In genomic region chr6:105207524-105208269, GRCh38 we compare ENCODE assay signal across 23 cellular contexts. TPM values are rescaled to one million over a fixed set of nuclear protein-coding genes. Genes with fewer than 3 reads are reported as not detected.
DNase-seq lines count a peak whose midpoint lies in the region; ATAC-seq, FAIRE-seq and TF ChIP-seq lines count a peak whose summit lies in the region.
"Had no signal": no experiment of that assay in that cellular context is flagged by ENCODE, and none has a peak within 500 bp of the region (broad histone marks: within the 10 kb centered on the region; RNA-seq: fewer than 3 reads in every experiment).

No MANE protein-coding gene starts in this region.

- H3K27me3 Mint-ChIP-seq in astrocyte (ENCODE audit: low read depth, unreplicated experiment): no peaks in the 10 kb centered on the region

- ATAC-seq in HG02970 (IDR thresholded peaks at IDR 0.05; ENCODE audit: low FRiP score, unreplicated experiment): no peak
- ATAC-seq: K562; natural killer cell treated with Interleukin-12 subunit alpha and Interleukin-12 subunit beta and Interleukin-15 and Interleukin-18, amount 100 ng/mL, for 72 hours; stimulated activated effector memory CD8-positive, alpha-beta T cell treated with anti-CD3 and anti-CD28 coated beads, Interleukin-12 subunit alpha, Interleukin-12 subunit beta, amount 100 ng/mL, for 72 hours had no signal

- no peak overlapping the region for H3K27ac ChIP-seq in astrocyte (ENCODE audit: low read depth, low read length)
- H3K27ac ChIP-seq in prostate gland: no peak overlapping the region
- H3K27ac ChIP-seq: dorsolateral prefrontal cortex, parathyroid adenoma, suprapubic skin, uterus had no signal

- H3K9me3 ChIP-seq in astrocyte (ENCODE audit: insufficient read depth, low read depth, low read length): no peaks in the 10 kb centered on the region
- H3K9me3 ChIP-seq in prostate gland: no peaks in the 10 kb centered on the region
- H3K9me3 ChIP-seq: BLaER1 treated with 17β-estradiol and CSF1 and Interleukin-3, amounts not matched to agents 10 nM and 100 nM; suprapubic skin; uterus had no signal

- H3K4me1 ChIP-seq in astrocyte (ENCODE audit: insufficient read depth, low read length) (peaks cover 20% of the 10 kb centered on the region), prostate gland (replicated peaks) (no peaks in the 10 kb centered on the region)
- H3K4me1 ChIP-seq: parathyroid adenoma, suprapubic skin, uterus had no signal

- TF ChIP-seq POLR2A in prostate gland (IDR thresholded peaks at IDR 0.05): no peak

- 98% methylated on average over 6 of the region's 6 CpGs for WGBS in prostate gland

- no peaks in the 10 kb centered on the region for H3K36me3 ChIP-seq in astrocyte (ENCODE audit: insufficient read depth, low read length)
- no peaks in the 10 kb centered on the region for H3K36me3 ChIP-seq in prostate gland
- H3K36me3 ChIP-seq: BLaER1 treated with 17β-estradiol and CSF1 and Interleukin-3, amounts not matched to agents 10 nM and 100 nM; suprapubic skin; uterus had no signal

- FAIRE-seq in astrocyte (lab: Jason Lieb, UNC): no peak
- FAIRE-seq: K562 had no signal

- no peak overlapping the region for H3K27ac Mint-ChIP-seq in astrocyte (ENCODE audit: unreplicated experiment)
- H3K27ac Mint-ChIP-seq: mesothelial cell of epicardium; natural killer cell treated with Interleukin-12 subunit alpha and Interleukin-12 subunit beta and Interleukin-15 and Interleukin-18, amount 100 ng/mL, for 72 hours; stimulated activated effector memory CD8-positive, alpha-beta T cell treated with anti-CD3 and anti-CD28 coated beads, Interleukin-12 subunit alpha, Interleukin-12 subunit beta, amount 100 ng/mL, for 72 hours had no signal

- H2AFZ ChIP-seq in astrocyte (ENCODE audit: low read depth, low read length): no peak overlapping the region
- H2AFZ ChIP-seq: parathyroid adenoma had no signal

- peak; percentile 47 for DNase-seq in AG10803 (ENCODE audit: low read depth)
- peak; percentile 63 for DNase-seq in LHCN-M2 (ENCODE audit: low read depth)
- peak; percentile 68 for DNase-seq in astrocyte (ENCODE audit: low read depth)
- DNase-seq in fibroblast of the aortic adventitia (ENCODE audit: low read depth): peak; percentile 36
- no peak for DNase-seq in prostate gland (ENCODE audit: low spot score)
- no peak for DNase-seq in NCI-H226
- DNase-seq in NCI-H774 (lab: John Stamatoyannopoulos, UW): no peak
- DNase-seq: activated CD8-positive, alpha-beta memory T cell treated with anti-CD3 and anti-CD28 coated beads, Interleukin-2, amount 50 U/mL, for 48 hours; dorsolateral prefrontal cortex; NCI-H1105 treated with DMSO at 0.1 percent for 48 hours; NCI-H2081 treated with DMSO at 0.1 percent for 48 hours; NCI-H510A treated with DMSO at 0.1 percent for 48 hours; SHP77; T-helper 1 cell; uterus had no signal

- no peak overlapping the region for H3K4me3 ChIP-seq in AG10803 (ENCODE audit: low read length)
- no peak overlapping the region for H3K4me3 ChIP-seq in astrocyte (ENCODE audit: insufficient read depth, low read depth, low read length)
- no peak overlapping the region for H3K4me3 ChIP-seq in fibroblast of the aortic adventitia (ENCODE audit: low read depth, low read length)
- no peak overlapping the region for H3K4me3 ChIP-seq in prostate gland
- H3K4me3 ChIP-seq: BLaER1 treated with 17β-estradiol and CSF1 and Interleukin-3, amounts not matched to agents 10 nM and 100 nM; dorsolateral prefrontal cortex; K562; suprapubic skin; uterus had no signal

- H3K9ac ChIP-seq in astrocyte (ENCODE audit: low read length): no peak overlapping the region
- H3K9ac ChIP-seq: BLaER1 treated with 17β-estradiol and CSF1 and Interleukin-3, amounts not matched to agents 10 nM and 100 nM; parathyroid adenoma had no signal

- no peaks in the 10 kb centered on the region for H4K20me1 ChIP-seq in astrocyte (ENCODE audit: insufficient read depth, low read length)
- H4K20me1 ChIP-seq: BLaER1 treated with 17β-estradiol and CSF1 and Interleukin-3, amounts not matched to agents 10 nM and 100 nM had no signal

- H3K27me3 ChIP-seq in astrocyte (ENCODE audit: insufficient read depth, low read length): no peaks in the 10 kb centered on the region
- no peaks in the 10 kb centered on the region for H3K27me3 ChIP-seq in prostate gland (replicated peaks; ENCODE audit: insufficient read depth)
- H3K27me3 ChIP-seq: BLaER1 treated with 17β-estradiol and CSF1 and Interleukin-3, amounts not matched to agents 10 nM and 100 nM; dorsolateral prefrontal cortex; suprapubic skin; uterus had no signal

- H3K4me3 Mint-ChIP-seq in astrocyte (ENCODE audit: unreplicated experiment): no peak overlapping the region
- H3K4me3 Mint-ChIP-seq: mesothelial cell of epicardium; natural killer cell treated with Interleukin-12 subunit alpha and Interleukin-12 subunit beta and Interleukin-15 and Interleukin-18, amount 100 ng/mL, for 72 hours; stimulated activated effector memory CD8-positive, alpha-beta T cell treated with anti-CD3 and anti-CD28 coated beads, Interleukin-12 subunit alpha, Interleukin-12 subunit beta, amount 100 ng/mL, for 72 hours had no signal

- H3K79me2 ChIP-seq in astrocyte (ENCODE audit: insufficient read depth, low read length): no peaks in the 10 kb centered on the region
- H3K79me2 ChIP-seq: parathyroid adenoma had no signal

- no peaks in the 10 kb centered on the region for H3K9me3 Mint-ChIP-seq in astrocyte (ENCODE audit: unreplicated experiment)
- H3K9me3 Mint-ChIP-seq: natural killer cell treated with Interleukin-12 subunit alpha and Interleukin-12 subunit beta and Interleukin-15 and Interleukin-18, amount 100 ng/mL, for 72 hours; stimulated activated effector memory CD8-positive, alpha-beta T cell treated with anti-CD3 and anti-CD28 coated beads, Interleukin-12 subunit alpha, Interleukin-12 subunit beta, amount 100 ng/mL, for 72 hours had no signal

- intact Hi-C loops in prostate gland (cut with DNase I): no loop called here

- TF ChIP-seq CTCF in AG10803 (conservative IDR thresholded peaks at IDR 0.05; ENCODE audit: low read length) (no peak), astrocyte (IDR thresholded peaks at IDR 0.05; ENCODE audit: insufficient read depth, low read depth, low read length) (no peak), fibroblast of the aortic adventitia (IDR thresholded peaks at IDR 0.05; ENCODE audit: insufficient read depth, low read length) (no peak), prostate gland (IDR thresholded peaks at IDR 0.05) (no peak)

- H3K4me2 ChIP-seq in astrocyte (ENCODE audit: low read length): no peak overlapping the region

- H3K36me3 Mint-ChIP-seq in astrocyte (ENCODE audit: low read depth, unreplicated experiment): no peaks in the 10 kb centered on the region
- H3K36me3 Mint-ChIP-seq: mesothelial cell of epicardium; natural killer cell treated with Interleukin-12 subunit alpha and Interleukin-12 subunit beta and Interleukin-15 and Interleukin-18, amount 100 ng/mL, for 72 hours; stimulated activated effector memory CD8-positive, alpha-beta T cell treated with anti-CD3 and anti-CD28 coated beads, Interleukin-12 subunit alpha, Interleukin-12 subunit beta, amount 100 ng/mL, for 72 hours had no signal

- H3K4me1 Mint-ChIP-seq in astrocyte (ENCODE audit: low read depth, unreplicated experiment): peaks cover 32% of the 10 kb centered on the region

RNA-seq across cellular contexts. Expression of gene POPDC3, which starts 27.9 kb away (rescaled TPM):
- total RNA-seq in LHCN-M2 (2014; rRNA removed): 64.8 and 77.9 TPM in 2 replicates
- 28.9 TPM for polyA plus RNA-seq in LHCN-M2 (2012)
- 8.6 and 9.1 TPM in 2 replicates for total RNA-seq in astrocyte
- 7.5 and 33.7 TPM in 2 replicates for total RNA-seq in fibroblast of the aortic adventitia (ENCODE audit: low replicate concordance)
- 1 to 10 TPM in 1 of 2 donors, not detected in 1; 2.3 TPM for total RNA-seq in prostate gland
- total RNA-seq: natural killer cell treated with Interleukin-12 subunit alpha and Interleukin-12 subunit beta and Interleukin-15 and Interleukin-18, amount 100 ng/mL, for 72 hours; suprapubic skin had no signal

Comparison
In these comparisons a context has a peak if more than half of its experiments do, and no peak if none do; other contexts are left out.
1. DNase-seq: peak in AG10803 (single experiment), LHCN-M2 (single experiment), astrocyte (single experiment) and fibroblast of the aortic adventitia (single experiment); none in prostate gland (single experiment), NCI-H226 (single experiment) and NCI-H774 (single experiment).